18 cellular contexts compared by ENCODE assay signal in genomic region chr17:4209611-4210010, GRCh38.
"Had no signal": no experiment of that assay in that cellular context is flagged by ENCODE, and none has a peak within 500 bp of the region (broad histone marks: within the 10 kb centered on the region; RNA-seq: fewer than 3 reads in every experiment).

No MANE protein-coding gene starts in this region.

- H3K27ac ChIP-seq: cardiac muscle cell, colonic mucosa, parathyroid adenoma, SJSA1, VCaP had no signal

- H3K4me3 ChIP-seq: cardiac muscle cell, colonic mucosa, gastroesophageal sphincter, SJSA1, transverse colon had no signal

- ATAC-seq: activated CD4-positive, alpha-beta T cell treated with anti-CD3 and anti-CD28 coated beads for 36 hours; activated naive CD8-positive, alpha-beta T cell treated with anti-CD3 and anti-CD28 coated beads, Interleukin-2, amount 50 U/mL, for 24 hours; gastroesophageal sphincter; stimulated activated effector memory CD8-positive, alpha-beta T cell treated with anti-CD3 and anti-CD28 coated beads, Interleukin-12 subunit alpha, Interleukin-12 subunit beta, amount 100 ng/mL, for 72 hours had no signal

- H3K27me3 ChIP-seq: cardiac muscle cell, colonic mucosa, gastroesophageal sphincter, SJSA1, transverse colon had no signal

- H3K9me3 Mint-ChIP-seq: activated CD4-positive, alpha-beta memory T cell treated with anti-CD3 and anti-CD28 coated beads, Interleukin-2, amount 10 ng/mL, durations not matched to agents 7 days and 5 days; activated naive CD8-positive, alpha-beta T cell treated with anti-CD3 and anti-CD28 coated beads, Interleukin-2, amount 50 U/mL, for 24 hours; activated T-helper 1 cell treated with anti-CD3 and anti-CD28 coated beads, Interleukin-12 subunit alpha, Interleukin-12 subunit beta, Interleukin-2, Interleukin-4 antibody, amounts not matched to agents 30 ng/mL and 10 ng/mL and 1 ng/mL, durations not matched to agents 14 hours and 24 hours and 36 hours; memory B cell; stimulated activated effector memory CD8-positive, alpha-beta T cell treated with anti-CD3 and anti-CD28 coated beads, Interleukin-12 subunit alpha, Interleukin-12 subunit beta, amount 100 ng/mL, for 72 hours had no signal

- H3K27me3 Mint-ChIP-seq: activated CD4-positive, alpha-beta memory T cell treated with anti-CD3 and anti-CD28 coated beads, Interleukin-2, amount 10 ng/mL, durations not matched to agents 7 days and 5 days; activated CD4-positive, alpha-beta T cell treated with anti-CD3 and anti-CD28 coated beads for 36 hours; activated naive CD8-positive, alpha-beta T cell treated with anti-CD3 and anti-CD28 coated beads, Interleukin-2, amount 50 U/mL, for 24 hours; memory B cell had no signal

- H3K4me3 Mint-ChIP-seq: activated CD4-positive, alpha-beta memory T cell treated with anti-CD3 and anti-CD28 coated beads, Interleukin-2, amount 10 ng/mL, durations not matched to agents 7 days and 5 days; activated CD4-positive, alpha-beta T cell treated with anti-CD3 and anti-CD28 coated beads for 36 hours; activated naive CD8-positive, alpha-beta T cell treated with anti-CD3 and anti-CD28 coated beads, Interleukin-2, amount 50 U/mL, for 24 hours; activated T-helper 1 cell treated with anti-CD3 and anti-CD28 coated beads, Interleukin-12 subunit alpha, Interleukin-12 subunit beta, Interleukin-2, Interleukin-4 antibody, amounts not matched to agents 30 ng/mL and 10 ng/mL and 1 ng/mL, durations not matched to agents 14 hours and 24 hours and 36 hours; memory B cell; stimulated activated effector memory CD8-positive, alpha-beta T cell treated with anti-CD3 and anti-CD28 coated beads, Interleukin-12 subunit alpha, Interleukin-12 subunit beta, amount 100 ng/mL, for 72 hours had no signal

- FAIRE-seq: astrocyte had no signal

- H3K9me3 ChIP-seq: colonic mucosa, gastroesophageal sphincter, SJSA1, transverse colon had no signal

- H3K27ac Mint-ChIP-seq: activated CD4-positive, alpha-beta memory T cell treated with anti-CD3 and anti-CD28 coated beads, Interleukin-2, amount 10 ng/mL, durations not matched to agents 7 days and 5 days; activated CD4-positive, alpha-beta T cell treated with anti-CD3 and anti-CD28 coated beads for 36 hours; activated naive CD8-positive, alpha-beta T cell treated with anti-CD3 and anti-CD28 coated beads, Interleukin-2, amount 50 U/mL, for 24 hours; activated T-helper 1 cell treated with anti-CD3 and anti-CD28 coated beads, Interleukin-12 subunit alpha, Interleukin-12 subunit beta, Interleukin-2, Interleukin-4 antibody, amounts not matched to agents 30 ng/mL and 10 ng/mL and 1 ng/mL, durations not matched to agents 14 hours and 24 hours and 36 hours; memory B cell; stimulated activated effector memory CD8-positive, alpha-beta T cell treated with anti-CD3 and anti-CD28 coated beads, Interleukin-12 subunit alpha, Interleukin-12 subunit beta, amount 100 ng/mL, for 72 hours had no signal

- DNase-seq: activated CD4-positive, alpha-beta memory T cell treated with anti-CD3 and anti-CD28 coated beads, Interleukin-2, amount 10 ng/mL, durations not matched to agents 7 days and 5 days; activated CD4-positive, alpha-beta T cell treated with anti-CD3 and anti-CD28 coated beads for 36 hours; activated CD8-positive, alpha-beta memory T cell treated with anti-CD3 and anti-CD28 coated beads, Interleukin-2, amount 50 U/mL, for 48 hours; activated naive CD4-positive, alpha-beta T cell treated with Interleukin-2 at 50 U/mL for 16 hours; activated naive CD8-positive, alpha-beta T cell treated with anti-CD3 and anti-CD28 coated beads, Interleukin-2, amount 50 U/mL, for 24 hours; colonic mucosa; effector CD8-positive, alpha-beta T cell; T1000; transverse colon had no signal

- H3K4me1 ChIP-seq: colonic mucosa, parathyroid adenoma had no signal
